Comparison of ENCODE assay signal across 8 cellular contexts in the genomic region with DNA sequence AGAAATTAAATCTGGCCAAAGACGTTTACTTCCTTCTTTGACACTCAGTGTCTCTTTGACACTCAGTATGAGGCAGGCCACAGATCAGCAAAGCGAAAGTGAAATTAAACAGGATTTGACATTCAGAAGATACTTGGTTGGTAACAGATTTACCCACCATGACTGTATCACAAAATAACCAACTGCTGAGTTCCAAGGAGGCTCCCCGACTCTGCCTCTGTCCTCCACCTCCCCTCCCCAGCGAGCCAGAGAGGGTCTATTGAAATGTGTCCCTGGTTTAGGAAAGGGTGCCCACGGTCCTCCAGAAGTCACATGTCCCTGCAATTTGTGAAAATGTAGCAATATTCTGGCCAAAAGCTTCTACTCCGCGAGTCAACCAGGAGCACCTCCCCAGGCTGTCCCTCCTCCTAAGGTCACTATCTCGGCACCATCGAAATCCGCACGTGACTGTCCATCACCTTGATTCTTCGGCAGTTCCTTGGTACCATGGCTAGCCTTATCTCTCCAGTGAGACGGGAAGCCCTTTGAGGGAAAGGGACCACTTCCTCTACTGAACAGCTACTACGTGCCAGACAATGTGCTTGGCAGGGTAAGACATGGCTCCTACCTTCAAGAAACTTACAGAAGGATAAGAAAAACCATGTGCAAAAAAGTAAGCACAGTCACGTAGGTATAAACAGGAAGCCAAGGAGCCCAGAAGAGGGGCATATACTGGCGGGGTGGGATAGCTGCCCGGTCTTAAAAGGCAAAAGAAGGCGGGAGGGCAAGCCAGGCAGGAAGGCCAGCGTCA. TPM values are rescaled to one million over a fixed set of nuclear protein-coding genes. Genes with fewer than 3 reads are reported as not detected.
DNase-seq lines count a peak whose midpoint lies in the region; ATAC-seq and TF ChIP-seq lines count a peak whose summit lies in the region.

No MANE protein-coding gene starts in this region.

- H3K27me3 ChIP-seq in brain microvascular endothelial cell (replicated peaks), result no peaks in the 10 kb centered on the region

- peak overlapping the region; percentile 66 for H3K4me3 ChIP-seq in brain microvascular endothelial cell (ENCODE audit: low read depth, low read length)

- DNase-seq in activated gamma-delta T cell treated with Interleukin-2 at 50 U/mL for 16 hours, result peak; percentile 18
- DNase-seq in activated gamma-delta T cell (lab: John Stamatoyannopoulos, UW), result no peak
- peak; percentile 54 for DNase-seq in SKM-1 (lab: John Stamatoyannopoulos, UW; ENCODE audit: unreplicated experiment)
- DNase-seq in brain microvascular endothelial cell, result no peak
- DNase-seq in left colon, result peak; percentile 28 to 31
- DNase-seq in stimulated activated CD4-positive, alpha-beta T cell treated with anti-CD3 and anti-CD28 coated beads, TNF-alpha, amount 100 ng/mL, for 4 hours (ENCODE audit: low read depth in 3 of 3), result peak; percentile 3 to 27 (median 10)
- no peak for DNase-seq in occipital lobe (lab: John Stamatoyannopoulos, UW)

- H3K36me3 ChIP-seq in brain microvascular endothelial cell (replicated peaks), result no peaks in the 10 kb centered on the region

- intact Hi-C loops in left colon (cut with DNase I, micrococcal nuclease), result no loop called here

- TF ChIP-seq CTCF in brain microvascular endothelial cell (IDR thresholded peaks at IDR 0.05; ENCODE audit: low read depth, low read length, missing control alignments), result no peak

- in situ Hi-C loops in brain microvascular endothelial cell (cut with HindIII; ENCODE audit: low pct_ligation_motif_present, low sequenced_read_pairs), result no loop called here

- no peak overlapping the region for H3K27ac ChIP-seq in brain microvascular endothelial cell

- peak; percentile 32 for ATAC-seq in HG03066 (IDR thresholded peaks at IDR 0.05; ENCODE audit: low read depth, unreplicated experiment)
- peak; percentile 67 for ATAC-seq in left colon

RNA-seq across cellular contexts. Expression of gene N4BP2L1, which starts 1.5 kb away (rescaled TPM):
- total RNA-seq in left colon (10 to 100 TPM in 1 of 2 donors, 1 to 10 TPM in 1; 6.6 to 10.5 TPM), occipital lobe (20.0 TPM)

Comparison
In these comparisons a context has a peak if more than half of its experiments do, and no peak if none do; other contexts are left out.
1. DNase-seq: peak in activated gamma-delta T cell treated with Interleukin-2 at 50 U/mL for 16 hours (single experiment), SKM-1 (single experiment), left colon (2 of 2) and stimulated activated CD4-positive, alpha-beta T cell treated with anti-CD3 and anti-CD28 coated beads, TNF-alpha, amount 100 ng/mL, for 4 hours (3 of 3); none in activated gamma-delta T cell (single experiment), brain microvascular endothelial cell (single experiment) and occipital lobe (single experiment).